ENCODE assay signal across 1 cellular context in the genomic region with DNA sequence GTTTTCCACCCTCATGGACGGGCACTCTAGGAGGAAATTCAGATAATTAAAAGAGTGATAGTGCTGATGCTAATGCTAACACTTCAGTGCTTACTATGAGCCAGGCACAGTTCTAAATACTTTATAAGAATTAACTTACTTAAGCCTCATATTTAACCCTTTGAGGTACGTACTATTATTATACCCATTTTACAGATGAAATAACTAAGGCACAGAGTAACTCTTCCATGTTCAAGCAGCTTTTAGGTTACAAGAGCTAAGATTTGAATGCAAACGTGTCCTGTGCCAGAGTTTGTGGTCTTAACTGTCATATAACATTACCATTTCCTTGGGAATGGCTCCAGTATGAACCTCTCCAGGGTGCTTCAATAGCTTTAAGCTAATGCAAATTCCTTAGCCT.
TF ChIP-seq lines count a peak whose summit lies in the region.

No MANE protein-coding gene starts in this region.

TF ChIP-seq in GM23338, 12 proteins besides CTCF, POLR2A, EP300 and RAD21 (continued from another document):
- TF ChIP-seq, protein P1, sequence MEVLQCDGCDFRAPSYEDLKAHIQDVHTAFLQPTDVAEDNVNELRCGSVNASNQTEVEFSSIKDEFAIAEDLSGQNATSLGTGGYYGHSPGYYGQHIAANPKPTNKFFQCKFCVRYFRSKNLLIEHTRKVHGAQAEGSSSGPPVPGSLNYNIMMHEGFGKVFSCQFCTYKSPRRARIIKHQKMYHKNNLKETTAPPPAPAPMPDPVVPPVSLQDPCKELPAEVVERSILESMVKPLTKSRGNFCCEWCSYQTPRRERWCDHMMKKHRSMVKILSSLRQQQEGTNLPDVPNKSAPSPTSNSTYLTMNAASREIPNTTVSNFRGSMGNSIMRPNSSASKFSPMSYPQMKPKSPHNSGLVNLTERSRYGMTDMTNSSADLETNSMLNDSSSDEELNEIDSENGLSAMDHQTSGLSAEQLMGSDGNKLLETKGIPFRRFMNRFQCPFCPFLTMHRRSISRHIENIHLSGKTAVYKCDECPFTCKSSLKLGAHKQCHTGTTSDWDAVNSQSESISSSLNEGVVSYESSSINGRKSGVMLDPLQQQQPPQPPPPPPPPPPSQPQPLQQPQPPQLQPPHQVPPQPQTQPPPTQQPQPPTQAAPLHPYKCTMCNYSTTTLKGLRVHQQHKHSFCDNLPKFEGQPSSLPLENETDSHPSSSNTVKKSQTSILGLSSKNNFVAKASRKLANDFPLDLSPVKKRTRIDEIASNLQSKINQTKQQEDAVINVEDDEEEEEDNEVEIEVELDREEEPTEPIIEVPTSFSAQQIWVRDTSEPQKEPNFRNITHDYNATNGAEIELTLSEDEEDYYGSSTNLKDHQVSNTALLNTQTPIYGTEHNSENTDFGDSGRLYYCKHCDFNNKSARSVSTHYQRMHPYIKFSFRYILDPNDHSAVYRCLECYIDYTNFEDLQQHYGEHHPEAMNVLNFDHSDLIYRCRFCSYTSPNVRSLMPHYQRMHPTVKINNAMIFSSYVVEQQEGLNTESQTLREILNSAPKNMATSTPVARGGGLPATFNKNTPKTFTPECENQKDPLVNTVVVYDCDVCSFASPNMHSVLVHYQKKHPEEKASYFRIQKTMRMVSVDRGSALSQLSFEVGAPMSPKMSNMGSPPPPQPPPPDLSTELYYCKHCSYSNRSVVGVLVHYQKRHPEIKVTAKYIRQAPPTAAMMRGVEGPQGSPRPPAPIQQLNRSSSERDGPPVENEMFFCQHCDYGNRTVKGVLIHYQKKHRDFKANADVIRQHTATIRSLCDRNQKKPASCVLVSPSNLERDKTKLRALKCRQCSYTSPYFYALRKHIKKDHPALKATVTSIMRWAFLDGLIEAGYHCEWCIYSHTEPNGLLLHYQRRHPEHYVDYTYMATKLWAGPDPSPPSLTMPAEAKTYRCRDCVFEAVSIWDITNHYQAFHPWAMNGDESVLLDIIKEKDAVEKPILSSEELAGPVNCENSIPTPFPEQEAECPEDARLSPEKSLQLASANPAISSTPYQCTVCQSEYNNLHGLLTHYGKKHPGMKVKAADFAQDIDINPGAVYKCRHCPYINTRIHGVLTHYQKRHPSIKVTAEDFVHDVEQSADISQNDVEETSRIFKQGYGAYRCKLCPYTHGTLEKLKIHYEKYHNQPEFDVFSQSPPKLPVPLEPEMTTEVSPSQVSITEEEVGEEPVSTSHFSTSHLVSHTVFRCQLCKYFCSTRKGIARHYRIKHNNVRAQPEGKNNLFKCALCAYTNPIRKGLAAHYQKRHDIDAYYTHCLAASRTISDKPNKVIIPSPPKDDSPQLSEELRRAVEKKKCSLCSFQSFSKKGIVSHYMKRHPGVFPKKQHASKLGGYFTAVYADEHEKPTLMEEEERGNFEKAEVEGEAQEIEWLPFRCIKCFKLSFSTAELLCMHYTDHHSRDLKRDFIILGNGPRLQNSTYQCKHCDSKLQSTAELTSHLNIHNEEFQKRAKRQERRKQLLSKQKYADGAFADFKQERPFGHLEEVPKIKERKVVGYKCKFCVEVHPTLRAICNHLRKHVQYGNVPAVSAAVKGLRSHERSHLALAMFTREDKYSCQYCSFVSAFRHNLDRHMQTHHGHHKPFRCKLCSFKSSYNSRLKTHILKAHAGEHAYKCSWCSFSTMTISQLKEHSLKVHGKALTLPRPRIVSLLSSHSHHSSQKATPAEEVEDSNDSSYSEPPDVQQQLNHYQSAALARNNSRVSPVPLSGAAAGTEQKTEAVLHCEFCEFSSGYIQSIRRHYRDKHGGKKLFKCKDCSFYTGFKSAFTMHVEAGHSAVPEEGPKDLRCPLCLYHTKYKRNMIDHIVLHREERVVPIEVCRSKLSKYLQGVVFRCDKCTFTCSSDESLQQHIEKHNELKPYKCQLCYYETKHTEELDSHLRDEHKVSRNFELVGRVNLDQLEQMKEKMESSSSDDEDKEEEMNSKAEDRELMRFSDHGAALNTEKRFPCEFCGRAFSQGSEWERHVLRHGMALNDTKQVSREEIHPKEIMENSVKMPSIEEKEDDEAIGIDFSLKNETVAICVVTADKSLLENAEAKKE (CRISPR knock-in tag; IDR thresholded peaks at IDR 0.05): no peak
- no peak for TF ChIP-seq EZH2 (IDR thresholded peaks at IDR 0.05; ENCODE audit: low read depth, unreplicated experiment)
